Comparison of ENCODE assay signal across 8 cellular contexts in genomic region chr12:1595026-1595561, GRCh38. TPM values are rescaled to one million over a fixed set of nuclear protein-coding genes. Genes with fewer than 3 reads are reported as not detected.
DNase-seq lines count a peak whose midpoint lies in the region; ATAC-seq lines count a peak whose summit lies in the region.

No MANE protein-coding gene starts in this region.

- H3K4me1 Mint-ChIP-seq in immature natural killer cell = peaks cover 47 to 51% of the 10 kb centered on the region in 2 donors
- H3K4me1 Mint-ChIP-seq in stimulated activated naive CD8-positive, alpha-beta T cell treated with anti-CD3 and anti-CD28 coated beads, Interleukin-15, amount 100 ng/mL, for 72 hours = peaks cover 42% of the 10 kb centered on the region

- peak overlapping the region; percentile 94 for H3K4me3 ChIP-seq in ACC112 (ENCODE audit: low read depth, low read length)
- peak overlapping the region; percentile 59 for H3K4me3 ChIP-seq in HAP-1

- peak overlapping the region; percentile 90 to 94 (median 91) for H3K4me3 Mint-ChIP-seq in immature natural killer cell
- peak overlapping the region; percentile 80 to 90 for H3K4me3 Mint-ChIP-seq in stimulated activated naive CD8-positive, alpha-beta T cell treated with anti-CD3 and anti-CD28 coated beads, Interleukin-15, amount 100 ng/mL, for 72 hours

- no peak for ATAC-seq in stimulated activated naive CD8-positive, alpha-beta T cell treated with anti-CD3 and anti-CD28 coated beads, Interleukin-15, amount 100 ng/mL, for 72 hours
- no peak for ATAC-seq in GM18868 (IDR thresholded peaks at IDR 0.05; ENCODE audit: unreplicated experiment)

- H3K9me3 ChIP-seq in HAP-1 = no peaks in the 10 kb centered on the region

- no peaks in the 10 kb centered on the region for H3K9me3 Mint-ChIP-seq in immature natural killer cell
- no peaks in the 10 kb centered on the region for H3K9me3 Mint-ChIP-seq in stimulated activated naive CD8-positive, alpha-beta T cell treated with anti-CD3 and anti-CD28 coated beads, Interleukin-15, amount 100 ng/mL, for 72 hours

- peak overlapping the region; percentile 93 to 97 (median 96) for H3K27ac Mint-ChIP-seq in immature natural killer cell
- H3K27ac Mint-ChIP-seq in stimulated activated naive CD8-positive, alpha-beta T cell treated with anti-CD3 and anti-CD28 coated beads, Interleukin-15, amount 100 ng/mL, for 72 hours = peak overlapping the region; percentile 84 to 91

- no peaks in the 10 kb centered on the region for H3K36me3 ChIP-seq in ACC112 (ENCODE audit: insufficient read depth, low read length)
- no peaks in the 10 kb centered on the region for H3K36me3 ChIP-seq in HAP-1 (replicated peaks)

- peaks cover 6 to 17% (median 15%) of the 10 kb centered on the region in 3 donors for H3K27me3 Mint-ChIP-seq in immature natural killer cell (ENCODE audit: low read depth in 3 of 3)
- H3K27me3 Mint-ChIP-seq in stimulated activated naive CD8-positive, alpha-beta T cell treated with anti-CD3 and anti-CD28 coated beads, Interleukin-15, amount 100 ng/mL, for 72 hours = no peaks in the 10 kb centered on the region

- H2AFZ ChIP-seq in ACC112 (ENCODE audit: low read length, unreplicated experiment) = peak overlapping the region; percentile 100

- DNase-seq in HAP-1 (ENCODE audit: low spot score in 2 of 2) = no peak
- DNase-seq in amniotic epithelial cell (ENCODE audit: low read depth) = peak; percentile 56
- no peak for DNase-seq in immature natural killer cell
- DNase-seq in stimulated activated naive CD8-positive, alpha-beta T cell treated with anti-CD3 and anti-CD28 coated beads, Interleukin-15, amount 100 ng/mL, for 72 hours = no peak
- DNase-seq in GF-D8 (lab: John Stamatoyannopoulos, UW) = no peak
- DNase-seq in NCI-H345 treated with DMSO at 0.1 percent for 48 hours (lab: John Stamatoyannopoulos, UW; ENCODE audit: unreplicated experiment) = no peak

- peaks cover 41% of the 10 kb centered on the region for H3K79me2 ChIP-seq in ACC112 (ENCODE audit: control insufficient read depth, insufficient read depth, low read length, unreplicated experiment)

- H3K27ac ChIP-seq in ACC112 (ENCODE audit: low read depth, low read length) = peak overlapping the region; percentile 80

- H3K36me3 Mint-ChIP-seq in immature natural killer cell = peaks cover 0 to 5% (median 0%) of the 10 kb centered on the region in 3 donors

- in situ Hi-C loops in HAP-1 (cut with MboI; ENCODE audit: low sequenced_read_pairs) = loop anchor here (25.0 kb wide), 2 partner anchors 658 to 1033 kb away; partner anchors contain the start of gene RAD52

- H3K27me3 ChIP-seq in ACC112 (ENCODE audit: insufficient read depth, low read length) (no peaks in the 10 kb centered on the region), HAP-1 (ENCODE audit: low read depth) (no peaks in the 10 kb centered on the region)

- H3K4me1 ChIP-seq in ACC112 (ENCODE audit: control insufficient read depth, insufficient read depth, low read length, unreplicated experiment) (peaks cover 29% of the 10 kb centered on the region), HAP-1 (peaks cover 28% of the 10 kb centered on the region)

RNA-seq across cellular contexts. Expression of gene FBXL14, which starts 0.7 kb away (rescaled TPM):
- 10 to 100 TPM in 2 of 3 donors, 1 to 10 TPM in 1; 9.4 to 15.1 (median 11.1) TPM for polyA plus RNA-seq in immature natural killer cell

RNA-seq across cellular contexts. Expression of gene WNT5B, which starts 33.9 kb away (rescaled TPM):
- polyA plus RNA-seq in immature natural killer cell = not detected
